ENCODE assay signal across 1 cellular context in genomic region chr9:114330636-114331035, GRCh38.
TF ChIP-seq lines count a peak whose summit lies in the region.

No MANE protein-coding gene starts in this region.

TF ChIP-seq in GM12878, 131 proteins besides CTCF, POLR2A, EP300 and RAD21:
- TF ChIP-seq MTA3 (IDR thresholded peaks at IDR 0.05; ENCODE audit: borderline replicate concordance, low read length): no peak
- no peak for TF ChIP-seq HDGF (IDR thresholded peaks at IDR 0.05)
